Comparison of ENCODE assay signal across 1 cellular context in genomic region chr9:130240410-130241197, GRCh38.
TF ChIP-seq lines count a peak whose summit lies in the region.

No MANE protein-coding gene starts in this region.

TF ChIP-seq in HEK293, 187 proteins besides CTCF, POLR2A, EP300 and RAD21 (continued from another document):
- peak; percentile 57; the same call in 1 of the 2 replicates for TF ChIP-seq ZNF518A (tag by site-specific recombination; conservative IDR thresholded peaks at IDR 0.05; ENCODE audit: low read depth)
- peak; percentile 71 for TF ChIP-seq ZBTB17 (tag by site-specific recombination; IDR thresholded peaks at IDR 0.05)
- TF ChIP-seq ZNF132 (tag by site-specific recombination; IDR thresholded peaks at IDR 0.05; ENCODE audit: borderline replicate concordance), result no peak
- peak; percentile 64; the same call in 1 of the 2 replicates for TF ChIP-seq YY2 (tag by site-specific recombination; IDR thresholded peaks at IDR 0.05)
